Comparison of ENCODE assay signal across 19 cellular contexts in genomic region chr2:64045938-64046337, GRCh38.
"Had no signal": no experiment of that assay in that cellular context is flagged by ENCODE, and none has a peak within 500 bp of the region (broad histone marks: within the 10 kb centered on the region; RNA-seq: fewer than 3 reads in every experiment).

No MANE protein-coding gene starts in this region.

- H3K27ac ChIP-seq: SJCRH30 had no signal

- H3K36me3 ChIP-seq: SJCRH30 had no signal

- DNase-seq: IMR-90, NCI-H1092 treated with DMSO at 0.1 percent for 48 hours, NCI-H1436, NCI-H187, NCI-H2029, NCI-H2081 treated with DMSO at 0.1 percent for 48 hours, NCI-H2171, NCI-H226, NCI-H524, NCI-H526 treated with DMSO at 0.1 percent for 48 hours, NCI-H748 treated with DMSO at 0.1 percent for 48 hours, PC-3, SHP77 treated with DMSO at 0.1 percent for 48 hours, SJCRH30, T-helper 1 cell, T-helper 17 cell had no signal

- H3K9me3 ChIP-seq: SJCRH30 had no signal

- ATAC-seq: Panc1, PC-3, Right ventricle myocardium inferior, SK-N-SH treated with all-trans-retinoic acid at 6 μM for 48 hours, T-helper 17 cell had no signal

- H3K27me3 ChIP-seq: SJCRH30 had no signal

- H3K4me3 ChIP-seq: SJCRH30 had no signal
